8 cellular contexts compared by ENCODE assay signal in the genomic region with DNA sequence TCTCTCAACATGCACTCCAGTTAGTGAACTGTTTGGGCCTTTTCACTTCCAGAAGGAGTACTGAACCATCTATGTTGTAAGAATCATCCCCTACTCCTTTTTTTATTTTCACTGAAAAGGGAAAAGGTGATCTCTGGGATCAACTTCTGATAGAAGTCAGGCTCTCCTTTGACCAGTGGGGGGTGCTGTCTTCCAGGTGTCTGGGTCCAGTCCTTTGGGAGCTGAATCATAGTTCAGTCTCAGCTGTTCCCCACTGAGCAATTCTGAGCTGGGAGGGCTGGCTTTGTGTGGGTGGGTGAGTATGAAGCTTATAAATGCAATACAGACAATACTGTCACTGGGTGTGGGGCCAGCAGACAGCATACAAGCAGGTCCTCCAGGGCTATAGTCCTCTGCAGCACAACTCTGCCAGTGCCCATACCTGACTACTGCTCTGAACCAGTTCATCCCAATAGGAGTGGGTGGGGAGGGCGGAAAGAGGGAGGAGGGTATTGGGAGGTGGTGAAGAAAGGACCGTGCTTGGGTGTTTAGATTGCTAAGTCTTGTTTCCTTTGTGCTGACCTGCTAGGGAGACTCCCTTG. TPM values are rescaled to one million over a fixed set of nuclear protein-coding genes. Genes with fewer than 3 reads are reported as not detected.
DNase-seq lines count a peak whose midpoint lies in the region; ATAC-seq and TF ChIP-seq lines count a peak whose summit lies in the region.

No MANE protein-coding gene starts in this region.

- no peaks in the 10 kb centered on the region for H4K20me1 ChIP-seq in fibroblast of lung (ENCODE audit: control insufficient read depth, extremely low read depth, insufficient read depth, low read length)

- ATAC-seq in HG02571 (IDR thresholded peaks at IDR 0.05; ENCODE audit: unreplicated experiment) = no peak

- H2AFZ ChIP-seq in fibroblast of lung (ENCODE audit: low read length) = no peak overlapping the region

- peak; percentile 72 to 76 for TF ChIP-seq CTCF in fibroblast of lung (conservative IDR thresholded peaks at IDR 0.05 in 1 of 2, IDR thresholded peaks at IDR 0.05 in 1 of 2; ENCODE audit: low read depth in 1 of 2, low read length in 2 of 2)

- peak overlapping the region; percentile 29 for H3K4me2 ChIP-seq in fibroblast of lung (ENCODE audit: extremely low read depth, insufficient read depth, low read length)

- no peak overlapping the region for H3K27ac ChIP-seq in fibroblast of lung (ENCODE audit: insufficient read depth, low read length)

- H3K79me2 ChIP-seq in fibroblast of lung (ENCODE audit: control insufficient read depth, insufficient read depth, low read length) = no peaks in the 10 kb centered on the region

- H3K4me3 ChIP-seq in fibroblast of lung (replicated peaks in 1 of 4; ENCODE audit: control extremely low read depth in 1 of 4, insufficient read depth in 1 of 4, low read depth in 3 of 4, low read length in 4 of 4) = no peak overlapping the region

- H3K4me1 ChIP-seq in fibroblast of lung (ENCODE audit: control insufficient read depth, extremely low read depth, insufficient read depth, low read length) = peaks cover 19% of the 10 kb centered on the region

- no peaks in the 10 kb centered on the region for H3K27me3 ChIP-seq in fibroblast of lung (ENCODE audit: control insufficient read depth, insufficient read depth, low read length)

- no peaks in the 10 kb centered on the region for H3K9me3 ChIP-seq in fibroblast of lung (ENCODE audit: control insufficient read depth, insufficient read depth, low read depth, low read length)

- H3K9ac ChIP-seq in fibroblast of lung (ENCODE audit: insufficient read depth, low read length) = no peak overlapping the region

- no peaks in the 10 kb centered on the region for H3K36me3 ChIP-seq in fibroblast of lung (ENCODE audit: control insufficient read depth, insufficient read depth, low read length)

- peak; percentile 9 for DNase-seq in activated T-cell treated with anti-CD3 and anti-CD28 coated beads for 1 hour (ENCODE audit: low read depth)
- DNase-seq in activated T-cell treated with anti-CD3 and anti-CD28 coated beads, Interleukin-2, amount 50 U/mL, for 1 hour = no peak
- DNase-seq in NCI-H2107 treated with DMSO at 0.1 percent for 48 hours (lab: John Stamatoyannopoulos, UW; ENCODE audit: unreplicated experiment) = peak; percentile 66
- DNase-seq in activated CD8-positive, alpha-beta memory T cell treated with anti-CD3 and anti-CD28 coated beads, Interleukin-2, amount 50 U/mL, for 4 hours = peak; percentile 45
- DNase-seq in fibroblast of lung (ENCODE audit: low read depth in 2 of 2) = peak; percentile 75 to 94
- peak; percentile 84 for DNase-seq in pons (ENCODE audit: low spot score)
- no peak for DNase-seq in mesenteric fat pad (ENCODE audit: low spot score)

RNA-seq across cellular contexts. Expression of a gene that starts 12.5 kb away (rescaled TPM):
- total RNA-seq in fibroblast of lung (429 and 437 TPM in 2 replicates), mesenteric fat pad (119 TPM)
- 229 and 237 TPM in 2 replicates for polyA plus RNA-seq in fibroblast of lung
- polyA plus RNA-seq in fibroblast of lung (2012) = 209 and 230 TPM in 2 replicates
- polyA minus RNA-seq in fibroblast of lung (ENCODE audit: low replicate concordance) = 113 and 165 TPM in 2 replicates

RNA-seq across cellular contexts. Expression of a gene that starts 48.1 kb away (rescaled TPM):
- total RNA-seq in fibroblast of lung (3.1 and 3.5 TPM in 2 replicates), mesenteric fat pad (1.5 TPM)
- polyA plus RNA-seq in fibroblast of lung = 0.67 and 1.2 TPM in 2 replicates
- polyA plus RNA-seq in fibroblast of lung (2012) = 1.3 and 1.7 TPM in 2 replicates
- polyA minus RNA-seq in fibroblast of lung (ENCODE audit: low replicate concordance) = 6.3 and 10.1 TPM in 2 replicates

Comparison
In these comparisons a context has a peak if more than half of its experiments do, and no peak if none do; other contexts are left out.
1. DNase-seq: peak in activated T-cell treated with anti-CD3 and anti-CD28 coated beads for 1 hour (single experiment), NCI-H2107 treated with DMSO at 0.1 percent for 48 hours (single experiment), activated CD8-positive, alpha-beta memory T cell treated with anti-CD3 and anti-CD28 coated beads, Interleukin-2, amount 50 U/mL, for 4 hours (single experiment), fibroblast of lung (2 of 2) and pons (single experiment); none in activated T-cell treated with anti-CD3 and anti-CD28 coated beads, Interleukin-2, amount 50 U/mL, for 1 hour (single experiment) and mesenteric fat pad (single experiment).